1 cellular context compared by ENCODE assay signal in the genomic region with DNA sequence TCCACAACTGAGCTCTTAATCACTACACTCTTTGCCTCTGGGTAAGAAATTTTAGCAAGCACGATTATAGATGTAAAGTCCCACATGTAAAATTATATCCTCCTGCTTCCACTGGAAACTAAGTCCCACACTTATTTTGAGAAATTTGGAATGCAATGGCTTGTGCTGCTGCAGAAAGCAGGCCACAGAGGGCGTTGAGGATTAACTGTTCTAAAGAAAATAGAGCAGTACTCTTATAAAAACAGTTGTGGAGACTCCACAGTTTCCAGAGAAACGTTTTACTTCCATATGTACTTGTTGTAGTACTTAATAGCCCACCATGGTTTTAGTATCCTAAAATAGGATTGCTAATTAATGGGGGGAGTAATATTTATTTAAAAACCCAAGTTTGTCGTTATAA.
TF ChIP-seq lines count a peak whose summit lies in the region.

No MANE protein-coding gene starts in this region.

TF ChIP-seq in HCT116, 20 proteins besides CTCF, POLR2A, EP300 and RAD21 (continued from another document):
- TF ChIP-seq, protein P1, sequence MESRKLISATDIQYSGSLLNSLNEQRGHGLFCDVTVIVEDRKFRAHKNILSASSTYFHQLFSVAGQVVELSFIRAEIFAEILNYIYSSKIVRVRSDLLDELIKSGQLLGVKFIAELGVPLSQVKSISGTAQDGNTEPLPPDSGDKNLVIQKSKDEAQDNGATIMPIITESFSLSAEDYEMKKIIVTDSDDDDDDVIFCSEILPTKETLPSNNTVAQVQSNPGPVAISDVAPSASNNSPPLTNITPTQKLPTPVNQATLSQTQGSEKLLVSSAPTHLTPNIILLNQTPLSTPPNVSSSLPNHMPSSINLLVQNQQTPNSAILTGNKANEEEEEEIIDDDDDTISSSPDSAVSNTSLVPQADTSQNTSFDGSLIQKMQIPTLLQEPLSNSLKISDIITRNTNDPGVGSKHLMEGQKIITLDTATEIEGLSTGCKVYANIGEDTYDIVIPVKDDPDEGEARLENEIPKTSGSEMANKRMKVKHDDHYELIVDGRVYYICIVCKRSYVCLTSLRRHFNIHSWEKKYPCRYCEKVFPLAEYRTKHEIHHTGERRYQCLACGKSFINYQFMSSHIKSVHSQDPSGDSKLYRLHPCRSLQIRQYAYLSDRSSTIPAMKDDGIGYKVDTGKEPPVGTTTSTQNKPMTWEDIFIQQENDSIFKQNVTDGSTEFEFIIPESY (IDR thresholded peaks at IDR 0.05; ENCODE audit: extremely low read depth, insufficient replicate concordance, low read length), result no peak
- TF ChIP-seq SRF (IDR thresholded peaks at IDR 0.05; ENCODE audit: low read depth), result no peak
